17 cellular contexts compared by ENCODE assay signal in genomic region chr2:237310515-237311114, GRCh38.
DNase-seq lines count a peak whose midpoint lies in the region; ATAC-seq lines count a peak whose summit lies in the region.
"Had no signal": no experiment of that assay in that cellular context is flagged by ENCODE, and none has a peak within 500 bp of the region (broad histone marks: within the 10 kb centered on the region; RNA-seq: fewer than 3 reads in every experiment).

No MANE protein-coding gene starts in this region.

- H3K4me3 ChIP-seq in H7 (ENCODE audit: insufficient read depth, low read depth, low read length), result no peak overlapping the region
- H3K4me3 ChIP-seq in mesenchymal stem cell (ENCODE audit: insufficient read depth in 1 of 2, low read depth in 1 of 2, low read length in 2 of 2), result no peak overlapping the region
- H3K4me3 ChIP-seq in stomach smooth muscle (ENCODE audit: low read length in 2 of 2), result peak overlapping the region in 1 of 2 donors; percentile 44
- H3K4me3 ChIP-seq: thyroid gland had no signal

- no peak overlapping the region for H3K27ac Mint-ChIP-seq in activated T-cell treated with anti-CD3 and anti-CD28 coated beads, Interleukin-2, amount 50 U/mL, for 72 hours
- H3K27ac Mint-ChIP-seq in activated CD4-positive, alpha-beta T cell treated with anti-CD3 and anti-CD28 coated beads, Interleukin-2, amount 10 ng/mL, durations not matched to agents 7 days and 5 days, result no peak overlapping the region
- H3K27ac Mint-ChIP-seq in activated CD4-positive, alpha-beta memory T cell treated with anti-CD3 and anti-CD28 coated beads, Interleukin-2, amount 10 ng/mL, durations not matched to agents 7 days and 5 days, result no peak overlapping the region
- H3K27ac Mint-ChIP-seq: stimulated activated effector memory CD8-positive, alpha-beta T cell treated with anti-CD3 and anti-CD28 coated beads, Interleukin-12 subunit alpha, Interleukin-12 subunit beta, amount 100 ng/mL, for 72 hours had no signal

- POLR2A ChIA-PET in activated CD4-positive, alpha-beta T cell treated with anti-CD3 and anti-CD28 coated beads, Interleukin-2, amount 10 ng/mL, durations not matched to agents 7 days and 5 days (lab: Charles Lee), result no interaction called here
- POLR2A ChIA-PET in activated CD4-positive, alpha-beta memory T cell treated with anti-CD3 and anti-CD28 coated beads, Interleukin-2, amount 10 ng/mL, durations not matched to agents 7 days and 5 days (lab: Charles Lee), result no interaction called here

- CTCF ChIA-PET in activated CD4-positive, alpha-beta T cell treated with anti-CD3 and anti-CD28 coated beads, Interleukin-2, amount 10 ng/mL, durations not matched to agents 7 days and 5 days (lab: Charles Lee), result no interaction called here
- CTCF ChIA-PET in activated CD4-positive, alpha-beta memory T cell treated with anti-CD3 and anti-CD28 coated beads, Interleukin-2, amount 10 ng/mL, durations not matched to agents 7 days and 5 days (lab: Charles Lee), result no interaction called here

- H2AFZ ChIP-seq in mesenchymal stem cell (ENCODE audit: low read depth, low read length), result no peak overlapping the region

- peak overlapping the region; percentile 19 for H3K4me2 ChIP-seq in mesenchymal stem cell (ENCODE audit: low read length, poor library complexity, severe bottlenecking)

- H3K27me3 ChIP-seq in H7 (ENCODE audit: control insufficient read depth, insufficient read depth, low read length) (no peaks in the 10 kb centered on the region), mesenchymal stem cell (ENCODE audit: control insufficient read depth in 1 of 2, insufficient read depth in 1 of 2, low read length in 2 of 2) (no peaks in the 10 kb centered on the region), stomach smooth muscle (ENCODE audit: control insufficient read depth in 1 of 2, insufficient read depth in 2 of 2, low read length in 2 of 2) (no peaks in the 10 kb centered on the region)
- H3K27me3 ChIP-seq: BE2C, foreskin keratinocyte, thyroid gland had no signal

- no peak overlapping the region for H3K4me3 Mint-ChIP-seq in activated T-cell treated with anti-CD3 and anti-CD28 coated beads, Interleukin-2, amount 50 U/mL, for 72 hours
- H3K4me3 Mint-ChIP-seq in activated CD4-positive, alpha-beta T cell treated with anti-CD3 and anti-CD28 coated beads, Interleukin-2, amount 10 ng/mL, durations not matched to agents 7 days and 5 days, result no peak overlapping the region
- H3K4me3 Mint-ChIP-seq in activated CD4-positive, alpha-beta memory T cell treated with anti-CD3 and anti-CD28 coated beads, Interleukin-2, amount 10 ng/mL, durations not matched to agents 7 days and 5 days, result no peak overlapping the region
- H3K4me3 Mint-ChIP-seq: stimulated activated effector memory CD8-positive, alpha-beta T cell treated with anti-CD3 and anti-CD28 coated beads, Interleukin-12 subunit alpha, Interleukin-12 subunit beta, amount 100 ng/mL, for 72 hours had no signal

- H3K4ac ChIP-seq in mesenchymal stem cell (ENCODE audit: low read depth in 1 of 2, low read length in 2 of 2), result peak overlapping the region; percentile 6 to 80

- peak overlapping the region; percentile 69 for H4K8ac ChIP-seq in mesenchymal stem cell (ENCODE audit: low read length)

- no peaks in the 10 kb centered on the region for H3K9me3 Mint-ChIP-seq in activated T-cell treated with anti-CD3 and anti-CD28 coated beads, Interleukin-2, amount 50 U/mL, for 72 hours
- no peaks in the 10 kb centered on the region for H3K9me3 Mint-ChIP-seq in activated CD4-positive, alpha-beta T cell treated with anti-CD3 and anti-CD28 coated beads, Interleukin-2, amount 10 ng/mL, durations not matched to agents 7 days and 5 days
- no peaks in the 10 kb centered on the region for H3K9me3 Mint-ChIP-seq in activated CD4-positive, alpha-beta memory T cell treated with anti-CD3 and anti-CD28 coated beads, Interleukin-2, amount 10 ng/mL, durations not matched to agents 7 days and 5 days
- H3K9me3 Mint-ChIP-seq: stimulated activated effector memory CD8-positive, alpha-beta T cell treated with anti-CD3 and anti-CD28 coated beads, Interleukin-12 subunit alpha, Interleukin-12 subunit beta, amount 100 ng/mL, for 72 hours had no signal

- H2BK5ac ChIP-seq in mesenchymal stem cell (ENCODE audit: low read depth, low read length, poor library complexity, severe bottlenecking), result no peak overlapping the region

- H3K4me1 Mint-ChIP-seq in activated T-cell treated with anti-CD3 and anti-CD28 coated beads, Interleukin-2, amount 50 U/mL, for 72 hours (ENCODE audit: low read depth), result no peaks in the 10 kb centered on the region
- H3K4me1 Mint-ChIP-seq in activated CD4-positive, alpha-beta T cell treated with anti-CD3 and anti-CD28 coated beads, Interleukin-2, amount 10 ng/mL, durations not matched to agents 7 days and 5 days, result no peaks in the 10 kb centered on the region
- H3K4me1 Mint-ChIP-seq in activated CD4-positive, alpha-beta memory T cell treated with anti-CD3 and anti-CD28 coated beads, Interleukin-2, amount 10 ng/mL, durations not matched to agents 7 days and 5 days, result no peaks in the 10 kb centered on the region
- H3K4me1 Mint-ChIP-seq: stimulated activated effector memory CD8-positive, alpha-beta T cell treated with anti-CD3 and anti-CD28 coated beads, Interleukin-12 subunit alpha, Interleukin-12 subunit beta, amount 100 ng/mL, for 72 hours had no signal

- H3K18ac ChIP-seq in mesenchymal stem cell (ENCODE audit: low read depth in 1 of 2, low read length in 2 of 2), result peak overlapping the region; percentile 40 to 88

- DNase-seq in H7, result peak; percentile 49
- peak; percentile 52 for DNase-seq in RPMI7951 (ENCODE audit: low read depth)
- no peak for DNase-seq in mesenchymal stem cell
- DNase-seq in activated T-cell treated with anti-CD3 and anti-CD28 coated beads, Interleukin-2, amount 50 U/mL, for 72 hours, result no peak
- DNase-seq in activated CD4-positive, alpha-beta T cell treated with anti-CD3 and anti-CD28 coated beads, Interleukin-2, amount 10 ng/mL, durations not matched to agents 7 days and 5 days, result no peak
- DNase-seq in activated CD4-positive, alpha-beta memory T cell treated with anti-CD3 and anti-CD28 coated beads, Interleukin-2, amount 10 ng/mL, durations not matched to agents 7 days and 5 days, result no peak
- DNase-seq: BE2C; foreskin keratinocyte; GOT3; NCI-H1417; stimulated activated CD4-positive, alpha-beta T cell treated with anti-CD3 and anti-CD28 coated beads, Interleukin-12 subunit alpha, Interleukin-12 subunit beta, amount 100 ng/mL, for 4 hours; thyroid gland had no signal

- H3K14ac ChIP-seq in mesenchymal stem cell (ENCODE audit: low read length in 2 of 2), result no peak overlapping the region

- peaks cover 22% of the 10 kb centered on the region for H3K4me1 ChIP-seq in mesenchymal stem cell (ENCODE audit: control insufficient read depth, insufficient read depth, low read depth, low read length)
- peaks cover 49% of the 10 kb centered on the region for H3K4me1 ChIP-seq in stomach smooth muscle (ENCODE audit: control insufficient read depth, insufficient read depth, low read length)
- H3K4me1 ChIP-seq: foreskin keratinocyte had no signal

- peak overlapping the region; percentile 73 for H2BK120ac ChIP-seq in mesenchymal stem cell (ENCODE audit: low read depth, low read length)

- H3K9me3 ChIP-seq in mesenchymal stem cell (ENCODE audit: control insufficient read depth, low read length), result no peaks in the 10 kb centered on the region
- H3K9me3 ChIP-seq in stomach smooth muscle (ENCODE audit: control insufficient read depth in 2 of 2, low read length in 2 of 2), result no peaks in the 10 kb centered on the region
- H3K9me3 ChIP-seq: BE2C, thyroid gland had no signal

- no peak overlapping the region for H3K27ac ChIP-seq in mesenchymal stem cell (ENCODE audit: low read length, poor library complexity, severe bottlenecking)
- peak overlapping the region; percentile 96 for H3K27ac ChIP-seq in stomach smooth muscle (ENCODE audit: low read length)
- H3K27ac ChIP-seq: foreskin keratinocyte, thyroid gland had no signal

- H2AK5ac ChIP-seq in mesenchymal stem cell (ENCODE audit: low read length, severe bottlenecking), result peak overlapping the region; percentile 62

- H4K91ac ChIP-seq in mesenchymal stem cell (ENCODE audit: low read length), result peak overlapping the region; percentile 67

- ATAC-seq in activated T-cell treated with anti-CD3 and anti-CD28 coated beads, Interleukin-2, amount 50 U/mL, for 72 hours (replicated peaks in 1 of 2), result no peak
- ATAC-seq in GM18861 (IDR thresholded peaks at IDR 0.05; ENCODE audit: unreplicated experiment), result no peak
- ATAC-seq: activated CD4-positive, CD25-positive, alpha-beta regulatory T cell treated with anti-CD3 and anti-CD28 coated beads, Interleukin-2, amount 50 U/mL, for 24 hours; foreskin keratinocyte; Right ventricle myocardium inferior; stimulated activated effector memory CD8-positive, alpha-beta T cell treated with anti-CD3 and anti-CD28 coated beads, Interleukin-12 subunit alpha, Interleukin-12 subunit beta, amount 100 ng/mL, for 72 hours had no signal

- H3K79me1 ChIP-seq in mesenchymal stem cell (replicated peaks; ENCODE audit: low read length, poor library complexity, severe bottlenecking), result no peaks in the 10 kb centered on the region

- H3K9ac ChIP-seq in mesenchymal stem cell (ENCODE audit: low read length), result peak overlapping the region; percentile 24
- H3K9ac ChIP-seq in stomach smooth muscle (ENCODE audit: low read length in 2 of 2), result peak overlapping the region; percentile 2 to 42

- H3K36me3 ChIP-seq in H7 (replicated peaks; ENCODE audit: control insufficient read depth, insufficient read depth, low read length) (no peaks in the 10 kb centered on the region), mesenchymal stem cell (ENCODE audit: control insufficient read depth in 1 of 2, insufficient read depth in 2 of 2, low read depth in 1 of 2, low read length in 2 of 2) (no peaks in the 10 kb centered on the region), stomach smooth muscle (ENCODE audit: control insufficient read depth in 2 of 2, insufficient read depth in 2 of 2, low read length in 2 of 2) (no peaks in the 10 kb centered on the region)
- H3K36me3 ChIP-seq: BE2C, thyroid gland had no signal

- H3K36me3 Mint-ChIP-seq in activated T-cell treated with anti-CD3 and anti-CD28 coated beads, Interleukin-2, amount 50 U/mL, for 72 hours (ENCODE audit: insufficient read depth in 2 of 2), result no peaks in the 10 kb centered on the region
- H3K36me3 Mint-ChIP-seq in activated CD4-positive, alpha-beta T cell treated with anti-CD3 and anti-CD28 coated beads, Interleukin-2, amount 10 ng/mL, durations not matched to agents 7 days and 5 days (ENCODE audit: low read depth), result no peaks in the 10 kb centered on the region
- H3K36me3 Mint-ChIP-seq in activated CD4-positive, alpha-beta memory T cell treated with anti-CD3 and anti-CD28 coated beads, Interleukin-2, amount 10 ng/mL, durations not matched to agents 7 days and 5 days (ENCODE audit: low read depth), result no peaks in the 10 kb centered on the region
- H3K36me3 Mint-ChIP-seq: stimulated activated effector memory CD8-positive, alpha-beta T cell treated with anti-CD3 and anti-CD28 coated beads, Interleukin-12 subunit alpha, Interleukin-12 subunit beta, amount 100 ng/mL, for 72 hours had no signal

- peak overlapping the region; percentile 85 to 86 for H2BK12ac ChIP-seq in mesenchymal stem cell (ENCODE audit: low read length in 2 of 2)

- H2BK15ac ChIP-seq in mesenchymal stem cell (ENCODE audit: low read depth, poor library complexity, severe bottlenecking), result peak overlapping the region; percentile 97

- peaks cover 42% of the 10 kb centered on the region for H3K27me3 Mint-ChIP-seq in activated T-cell treated with anti-CD3 and anti-CD28 coated beads, Interleukin-2, amount 50 U/mL, for 72 hours (ENCODE audit: low read depth)
- peaks cover 3% of the 10 kb centered on the region for H3K27me3 Mint-ChIP-seq in activated CD4-positive, alpha-beta T cell treated with anti-CD3 and anti-CD28 coated beads, Interleukin-2, amount 10 ng/mL, durations not matched to agents 7 days and 5 days
- H3K27me3 Mint-ChIP-seq in activated CD4-positive, alpha-beta memory T cell treated with anti-CD3 and anti-CD28 coated beads, Interleukin-2, amount 10 ng/mL, durations not matched to agents 7 days and 5 days, result peaks cover 3% of the 10 kb centered on the region

- H3K23ac ChIP-seq in mesenchymal stem cell (ENCODE audit: low read length in 2 of 2), result no peak overlapping the region

- WGBS in mesenchymal stem cell, result 77% methylated on average over 14 of the region's 14 CpGs

Comparison
In these comparisons a context has a peak if more than half of its experiments do, and no peak if none do; other contexts are left out.
1. DNase-seq: peak in H7 (single experiment) and RPMI7951 (single experiment); none in mesenchymal stem cell (single experiment), activated T-cell treated with anti-CD3 and anti-CD28 coated beads, Interleukin-2, amount 50 U/mL, for 72 hours (0 of 2), activated CD4-positive, alpha-beta T cell treated with anti-CD3 and anti-CD28 coated beads, Interleukin-2, amount 10 ng/mL, durations not matched to agents 7 days and 5 days (single experiment) and activated CD4-positive, alpha-beta memory T cell treated with anti-CD3 and anti-CD28 coated beads, Interleukin-2, amount 10 ng/mL, durations not matched to agents 7 days and 5 days (single experiment).